Comparison of ENCODE assay signal across 8 cellular contexts in the genomic region with DNA sequence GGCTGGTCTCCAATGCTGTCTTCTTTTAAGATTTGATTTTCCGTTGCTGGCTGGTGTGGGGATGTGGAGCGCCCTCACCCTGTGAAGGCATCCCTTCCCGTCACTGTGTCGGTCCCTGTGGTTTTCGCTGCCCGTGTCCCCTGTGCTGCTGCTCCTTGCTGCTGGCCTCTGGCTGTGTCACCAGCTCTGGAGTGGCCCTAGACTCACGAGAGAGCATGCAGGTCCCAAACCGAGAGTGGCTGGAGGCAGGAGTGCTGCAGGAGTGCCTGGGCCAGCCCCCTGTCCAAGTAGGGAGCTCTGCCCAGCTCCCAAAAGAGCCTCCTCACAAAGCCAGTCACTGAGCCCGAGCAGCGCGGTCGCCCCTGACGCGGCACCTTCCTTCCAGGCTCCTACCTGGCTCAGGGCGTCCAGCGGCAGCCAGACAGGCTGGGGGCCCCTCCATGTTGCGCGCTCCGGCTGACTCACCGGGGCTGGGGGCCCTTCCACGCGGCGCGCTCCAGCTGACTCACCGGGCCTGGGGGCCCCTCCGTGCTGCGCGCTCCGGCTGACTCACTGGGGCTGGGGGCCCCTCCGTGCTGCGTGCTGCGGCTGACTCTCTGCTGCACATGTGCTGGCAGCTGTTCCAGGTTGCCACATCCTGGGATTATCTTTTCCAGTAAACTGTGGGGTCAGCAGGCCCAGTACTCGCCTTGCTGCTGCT.
DNase-seq lines count a peak whose midpoint lies in the region; TF ChIP-seq lines count a peak whose summit lies in the region.

No MANE protein-coding gene starts in this region.

- intact Hi-C loops in A673 (cut with micrococcal nuclease; ENCODE audit: unreplicated experiment), result no loop called here

- BruUV-seq in A673 (replicated peaks; lab: Mats Ljungman, UMichigan), result no TSS peak

- CTCF ChIA-PET in A673 (lab: Charles Lee), result no interaction called here
- CTCF ChIA-PET in HEK293 (lab: Yijun Ruan, JAX), result interaction anchor here (0.7 to 1.1 kb wide), 2 partner anchors 16 to 54 kb away, joined by 4 to 7 read pairs; no protein-coding TSS in a partner anchor

- no peak for TF ChIP-seq CTCF in A673 (conservative IDR thresholded peaks at IDR 0.05; ENCODE audit: low read depth, low read length)
- no peak for TF ChIP-seq CTCF in HEK293 (tag by site-specific recombination; IDR thresholded peaks at IDR 0.05)
- TF ChIP-seq CTCF in WERI-Rb-1 (IDR thresholded peaks at IDR 0.05; ENCODE audit: low read depth, low read length), result no peak

- POLR2A ChIA-PET in A673 (lab: Charles Lee; ENCODE audit: low non-redundant PET), result no interaction called here
- POLR2A ChIA-PET in HEK293 (lab: Yijun Ruan, JAX), result interaction anchor here (0.6 kb wide), 1 partner anchor 18 kb away, joined by 8 read pairs; no protein-coding TSS in a partner anchor

- H3K27ac ChIP-seq in A673 (ENCODE audit: low read depth, low read length, poor library complexity, severe bottlenecking) (no peak overlapping the region), HEK293 (ENCODE audit: extremely low read depth, low read depth, low read length) (no peak overlapping the region; the same call in 1 of the 2 replicates), WERI-Rb-1 (no peak overlapping the region)

- H3K36me3 ChIP-seq in A673 (ENCODE audit: insufficient read depth, low read length, poor library complexity, severe bottlenecking) (no peaks in the 10 kb centered on the region), HEK293 (ENCODE audit: control insufficient read depth in 2 of 2, insufficient read depth in 1 of 2, low read length in 2 of 2) (no peaks in the 10 kb centered on the region), WERI-Rb-1 (no peaks in the 10 kb centered on the region)

- DNase-seq in A673 (ENCODE audit: low spot score), result peak; percentile 62
- DNase-seq in brain pericyte (ENCODE audit: low read depth, low spot score), result peak; percentile 97
- peak; percentile 54 to 83 for DNase-seq in lung microvascular endothelial cell (ENCODE audit: low read depth in 2 of 2)
- DNase-seq in NCI-H1048 (lab: John Stamatoyannopoulos, UW), result no peak
- DNase-seq in WERI-Rb-1, result no peak
- no peak for DNase-seq in NCI-H748 treated with DMSO at 0.1 percent for 48 hours (lab: John Stamatoyannopoulos, UW)
- no peak for DNase-seq in cerebellum (ENCODE audit: low spot score)

- H3K4me3 ChIP-seq in A673 (ENCODE audit: low read depth, low read length, poor library complexity, severe bottlenecking) (no peak overlapping the region), HEK293 (ENCODE audit: low read depth, low read length) (no peak overlapping the region; the same call in 1 of the 2 replicates), WERI-Rb-1 (ENCODE audit: low read depth, low read length) (no peak overlapping the region)

- H3K9me3 ChIP-seq in A673 (ENCODE audit: low read depth, low read length, poor library complexity, severe bottlenecking), result no peaks in the 10 kb centered on the region
- no peaks in the 10 kb centered on the region for H3K9me3 ChIP-seq in HEK293 (ENCODE audit: control insufficient read depth, insufficient read depth, low read depth, low read length)
- no peaks in the 10 kb centered on the region for H3K9me3 ChIP-seq in WERI-Rb-1 (ENCODE audit: severe bottlenecking)

- peaks cover 11% of the 10 kb centered on the region for H3K4me1 ChIP-seq in A673 (ENCODE audit: insufficient read depth, low read length, poor library complexity, severe bottlenecking)
- peaks cover 7% of the 10 kb centered on the region for H3K4me1 ChIP-seq in HEK293 (ENCODE audit: control insufficient read depth, insufficient read depth, low read length)

- H3K27me3 ChIP-seq in A673 (replicated peaks; ENCODE audit: insufficient read depth, low read depth, low read length, poor library complexity), result no peaks in the 10 kb centered on the region
- H3K27me3 ChIP-seq in WERI-Rb-1 (ENCODE audit: insufficient read depth, low read depth, severe bottlenecking), result no peaks in the 10 kb centered on the region

TF ChIP-seq in HEK293, 187 proteins besides CTCF, POLR2A, EP300 and RAD21:
- TF ChIP-seq, protein P1, sequence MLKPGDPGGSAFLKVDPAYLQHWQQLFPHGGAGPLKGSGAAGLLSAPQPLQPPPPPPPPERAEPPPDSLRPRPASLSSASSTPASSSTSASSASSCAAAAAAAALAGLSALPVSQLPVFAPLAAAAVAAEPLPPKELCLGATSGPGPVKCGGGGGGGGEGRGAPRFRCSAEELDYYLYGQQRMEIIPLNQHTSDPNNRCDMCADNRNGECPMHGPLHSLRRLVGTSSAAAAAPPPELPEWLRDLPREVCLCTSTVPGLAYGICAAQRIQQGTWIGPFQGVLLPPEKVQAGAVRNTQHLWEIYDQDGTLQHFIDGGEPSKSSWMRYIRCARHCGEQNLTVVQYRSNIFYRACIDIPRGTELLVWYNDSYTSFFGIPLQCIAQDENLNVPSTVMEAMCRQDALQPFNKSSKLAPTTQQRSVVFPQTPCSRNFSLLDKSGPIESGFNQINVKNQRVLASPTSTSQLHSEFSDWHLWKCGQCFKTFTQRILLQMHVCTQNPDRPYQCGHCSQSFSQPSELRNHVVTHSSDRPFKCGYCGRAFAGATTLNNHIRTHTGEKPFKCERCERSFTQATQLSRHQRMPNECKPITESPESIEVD (tag by site-specific recombination; IDR thresholded peaks at IDR 0.05), result no peak
- TF ChIP-seq ZNF335 (tag by site-specific recombination; conservative IDR thresholded peaks at IDR 0.05) (no peak), ZNF426 (tag by site-specific recombination; IDR thresholded peaks at IDR 0.05) (no peak), ZNF76 (tag by site-specific recombination; IDR thresholded peaks at IDR 0.05; ENCODE audit: borderline replicate concordance, low read depth) (no peak), ZNF664 (tag by site-specific recombination; IDR thresholded peaks at IDR 0.05) (no peak), SP7 (tag by site-specific recombination; IDR thresholded peaks at IDR 0.05) (no peak), ZNF37A (tag by site-specific recombination; IDR thresholded peaks at IDR 0.05) (no peak), GLIS2 (tag by site-specific recombination; IDR thresholded peaks at IDR 0.05) (peak; percentile 87)
- TF ChIP-seq, protein P2, sequence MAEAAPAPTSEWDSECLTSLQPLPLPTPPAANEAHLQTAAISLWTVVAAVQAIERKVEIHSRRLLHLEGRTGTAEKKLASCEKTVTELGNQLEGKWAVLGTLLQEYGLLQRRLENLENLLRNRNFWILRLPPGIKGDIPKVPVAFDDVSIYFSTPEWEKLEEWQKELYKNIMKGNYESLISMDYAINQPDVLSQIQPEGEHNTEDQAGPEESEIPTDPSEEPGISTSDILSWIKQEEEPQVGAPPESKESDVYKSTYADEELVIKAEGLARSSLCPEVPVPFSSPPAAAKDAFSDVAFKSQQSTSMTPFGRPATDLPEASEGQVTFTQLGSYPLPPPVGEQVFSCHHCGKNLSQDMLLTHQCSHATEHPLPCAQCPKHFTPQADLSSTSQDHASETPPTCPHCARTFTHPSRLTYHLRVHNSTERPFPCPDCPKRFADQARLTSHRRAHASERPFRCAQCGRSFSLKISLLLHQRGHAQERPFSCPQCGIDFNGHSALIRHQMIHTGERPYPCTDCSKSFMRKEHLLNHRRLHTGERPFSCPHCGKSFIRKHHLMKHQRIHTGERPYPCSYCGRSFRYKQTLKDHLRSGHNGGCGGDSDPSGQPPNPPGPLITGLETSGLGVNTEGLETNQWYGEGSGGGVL (tag by site-specific recombination; IDR thresholded peaks at IDR 0.05), result no peak

Comparison
In these comparisons a context has a peak if more than half of its experiments do, and no peak if none do; other contexts are left out.
1. DNase-seq: peak in A673 (single experiment), brain pericyte (single experiment) and lung microvascular endothelial cell (2 of 2); none in NCI-H1048 (single experiment), WERI-Rb-1 (single experiment), NCI-H748 treated with DMSO at 0.1 percent for 48 hours (single experiment) and cerebellum (single experiment).